ENCODE assay signal across 9 cellular contexts in the genomic region with DNA sequence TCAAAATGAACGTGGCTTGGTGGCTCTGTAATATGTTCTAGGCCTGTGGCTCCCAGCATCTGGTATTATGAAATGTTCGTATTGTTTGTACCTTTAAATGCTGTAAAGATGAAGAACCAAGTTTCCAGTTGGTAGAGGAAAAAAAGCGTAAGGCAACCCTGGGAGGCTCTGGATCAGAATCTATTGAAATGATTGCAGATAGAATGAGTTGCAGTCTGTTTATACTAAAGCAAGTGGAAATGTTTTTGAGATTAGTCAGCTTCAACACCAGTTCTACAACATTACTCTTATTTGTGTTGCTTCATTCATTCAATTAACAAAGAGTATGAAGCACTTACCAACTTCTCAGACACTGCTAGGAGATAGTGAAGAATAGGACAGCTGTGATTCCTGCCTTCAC. TPM values are rescaled to one million over a fixed set of nuclear protein-coding genes. Genes with fewer than 3 reads are reported as not detected.
A peak's percentile ranks its signal among the peaks of the same experiment; 100 is the strongest.
DNase-seq lines count a peak whose midpoint lies in the region; ATAC-seq and TF ChIP-seq lines count a peak whose summit lies in the region.
"Had no signal": no experiment of that assay in that cellular context is flagged by ENCODE, and none has a peak within 500 bp of the region (broad histone marks: within the 10 kb centered on the region; RNA-seq: fewer than 3 reads in every experiment).

No MANE protein-coding gene starts in this region.

- H3K9me3 ChIP-seq in thoracic aorta = no peaks in the 10 kb centered on the region

- peak; percentile 1 for ATAC-seq in activated CD4-positive, alpha-beta T cell treated with anti-CD3 and anti-CD28 coated beads for 36 hours
- no peak for ATAC-seq in thoracic aorta (ENCODE audit: insufficient number of reproducible peaks, low FRiP score, low read depth)

- H3K36me3 ChIP-seq in thoracic aorta = no peaks in the 10 kb centered on the region

- CTCF ChIA-PET in activated CD4-positive, alpha-beta T cell treated with anti-CD3 and anti-CD28 coated beads for 36 hours (lab: Charles Lee) = interaction anchor here (1.5 to 6.7 kb wide), 3 partner anchors 31 to 216 kb away, joined by 4 to 24 read pairs (median 5); a partner anchor contains a TSS

- H3K4me1 ChIP-seq in thoracic aorta (ENCODE audit: control insufficient read depth in 1 of 2, low read depth in 2 of 2) = peaks cover 81 to 83% of the 10 kb centered on the region in 2 donors

- peak overlapping the region; percentile 96 for H3K4me3 ChIP-seq in thoracic aorta

- no peaks in the 10 kb centered on the region for H3K27me3 ChIP-seq in thoracic aorta (replicated peaks; ENCODE audit: insufficient read depth)

- H3K27ac Mint-ChIP-seq in activated CD4-positive, alpha-beta T cell treated with anti-CD3 and anti-CD28 coated beads for 36 hours = peak overlapping the region; percentile 89

- no peaks in the 10 kb centered on the region for H3K27me3 Mint-ChIP-seq in activated CD4-positive, alpha-beta T cell treated with anti-CD3 and anti-CD28 coated beads for 36 hours

- peaks cover 66% of the 10 kb centered on the region for H3K4me1 Mint-ChIP-seq in activated CD4-positive, alpha-beta T cell treated with anti-CD3 and anti-CD28 coated beads for 36 hours

- TF ChIP-seq CTCF in thoracic aorta (IDR thresholded peaks at IDR 0.05) = no peak

- intact Hi-C loops in activated CD4-positive, alpha-beta T cell treated with anti-CD3 and anti-CD28 coated beads for 36 hours (cut with DNase I, micrococcal nuclease) = loop anchor here in 1 of 2 experiments (2.0 kb wide), 1 partner anchor 115 kb away; no protein-coding TSS in a partner anchor

- H3K36me3 Mint-ChIP-seq in activated CD4-positive, alpha-beta T cell treated with anti-CD3 and anti-CD28 coated beads for 36 hours (ENCODE audit: low read depth) = peaks cover 51% of the 10 kb centered on the region

- H3K27ac ChIP-seq in thoracic aorta = peak overlapping the region; percentile 59 to 96

- H3K9me3 Mint-ChIP-seq in activated CD4-positive, alpha-beta T cell treated with anti-CD3 and anti-CD28 coated beads for 36 hours (ENCODE audit: low read depth) = no peaks in the 10 kb centered on the region

- POLR2A ChIA-PET in activated CD4-positive, alpha-beta T cell treated with anti-CD3 and anti-CD28 coated beads for 36 hours (lab: Charles Lee) = interaction anchor here (0.6 kb wide), 1 partner anchor 16 kb away, joined by 3 read pairs; no protein-coding TSS in a partner anchor

- no peak for DNase-seq in activated CD4-positive, alpha-beta T cell treated with anti-CD3 and anti-CD28 coated beads for 36 hours
- DNase-seq in activated CD4-positive, alpha-beta T cell treated with anti-CD3 and anti-CD28 coated beads, Interleukin-2, amount 50 U/mL, for 4 hours = no peak
- DNase-seq in amniotic stem cell (lab: John Stamatoyannopoulos, UW) (peak; percentile 22), iris pigment epithelial cell (ENCODE audit: low read depth) (peak; percentile 92), thoracic aorta (ENCODE audit: low spot score) (no peak), ecto neural progenitor cell (ENCODE audit: low spot score) (no peak), inferior parietal cortex (ENCODE audit: extremely low spot score) (no peak), NCI-H187 treated with DMSO at 0.1 percent for 48 hours (lab: John Stamatoyannopoulos, UW) (no peak)
- DNase-seq: C1 segment of cervical spinal cord had no signal

- peak overlapping the region; percentile 54 for H3K4me3 Mint-ChIP-seq in activated CD4-positive, alpha-beta T cell treated with anti-CD3 and anti-CD28 coated beads for 36 hours

RNA-seq across cellular contexts. Expression of a gene that starts 5.3 kb away (rescaled TPM):
- total RNA-seq in activated CD4-positive, alpha-beta T cell treated with anti-CD3 and anti-CD28 coated beads for 36 hours = 10 to 100 TPM; 60.4 to 76.0 TPM
- total RNA-seq in thoracic aorta = 100 to 1,000 TPM; 195 to 269 TPM

RNA-seq across cellular contexts. Expression of a gene that starts 9.9 kb away (rescaled TPM):
- total RNA-seq in activated CD4-positive, alpha-beta T cell treated with anti-CD3 and anti-CD28 coated beads for 36 hours = 10 to 100 TPM; 59.5 to 72.2 TPM
- total RNA-seq in thoracic aorta = 10 to 100 TPM; 36.1 to 69.4 TPM

RNA-seq across cellular contexts. Expression of a gene that starts 32.4 kb away (rescaled TPM):
- total RNA-seq in activated CD4-positive, alpha-beta T cell treated with anti-CD3 and anti-CD28 coated beads for 36 hours = not detected
- not detected for total RNA-seq in thoracic aorta

RNA-seq across cellular contexts. Expression of a gene that starts 37.9 kb away (rescaled TPM):
- total RNA-seq in activated CD4-positive, alpha-beta T cell treated with anti-CD3 and anti-CD28 coated beads for 36 hours = 10 to 100 TPM; 33.2 to 34.1 TPM
- 10 to 100 TPM; 34.7 to 49.2 TPM for total RNA-seq in thoracic aorta

Comparison
In these comparisons a context has a peak if more than half of its experiments do, and no peak if none do; other contexts are left out.
1. DNase-seq: peak in amniotic stem cell (single experiment) and iris pigment epithelial cell (single experiment); none in activated CD4-positive, alpha-beta T cell treated with anti-CD3 and anti-CD28 coated beads for 36 hours (single experiment), activated CD4-positive, alpha-beta T cell treated with anti-CD3 and anti-CD28 coated beads, Interleukin-2, amount 50 U/mL, for 4 hours (0 of 2), thoracic aorta (single experiment), ecto neural progenitor cell (single experiment), inferior parietal cortex (single experiment) and NCI-H187 treated with DMSO at 0.1 percent for 48 hours (single experiment).